Comparison of ENCODE assay signal across 19 cellular contexts in the genomic region with DNA sequence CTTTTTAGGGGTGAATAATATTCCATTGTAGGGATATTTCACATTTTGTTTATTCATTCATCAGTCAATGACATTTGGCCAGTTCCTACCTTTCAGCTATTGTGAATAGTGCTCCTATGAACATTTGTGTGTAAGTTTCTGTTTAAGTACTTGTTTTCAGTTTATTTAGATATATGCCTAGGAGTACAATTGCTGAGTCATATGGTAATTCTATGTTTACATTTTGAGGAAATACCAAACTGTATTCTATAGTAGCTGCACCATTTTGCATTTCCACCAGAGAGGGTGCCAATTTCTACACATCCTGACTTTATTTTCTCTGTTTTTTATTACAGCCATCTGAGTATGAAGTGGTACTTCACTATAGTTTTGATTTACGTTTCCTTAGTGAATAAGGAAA.
"Had no signal": no experiment of that assay in that cellular context is flagged by ENCODE, and none has a peak within 500 bp of the region (broad histone marks: within the 10 kb centered on the region; RNA-seq: fewer than 3 reads in every experiment).

No MANE protein-coding gene starts in this region.

- DNase-seq: NCI-H1092 treated with DMSO at 0.1 percent for 48 hours, NCI-H1436, NCI-H187, NCI-H2029, NCI-H2081 treated with DMSO at 0.1 percent for 48 hours, NCI-H2171, NCI-H226, NCI-H446, NCI-H510A, NCI-H524 treated with DMSO at 0.1 percent for 48 hours, NCI-H69, NCI-H774, Right ventricle myocardium superior, RPMI8226, SIG-M5 had no signal

- H3K27ac ChIP-seq: SJSA1, SK-N-MC had no signal

- H3K36me3 Mint-ChIP-seq: IgD-negative memory B cell had no signal

- H3K4me3 Mint-ChIP-seq: IgD-negative memory B cell had no signal

- H3K4me1 Mint-ChIP-seq: IgD-negative memory B cell had no signal

- H3K9me3 ChIP-seq: SJSA1 had no signal

- H3K36me3 ChIP-seq: SJSA1 had no signal

- H3K27me3 ChIP-seq: SJSA1 had no signal

- H3K4me1 ChIP-seq: SJSA1 had no signal

- H3K4me3 ChIP-seq: SJSA1, SK-N-MC had no signal

- FAIRE-seq: RCC 7860 had no signal
